Comparison of ENCODE assay signal across 17 cellular contexts in the genomic region with DNA sequence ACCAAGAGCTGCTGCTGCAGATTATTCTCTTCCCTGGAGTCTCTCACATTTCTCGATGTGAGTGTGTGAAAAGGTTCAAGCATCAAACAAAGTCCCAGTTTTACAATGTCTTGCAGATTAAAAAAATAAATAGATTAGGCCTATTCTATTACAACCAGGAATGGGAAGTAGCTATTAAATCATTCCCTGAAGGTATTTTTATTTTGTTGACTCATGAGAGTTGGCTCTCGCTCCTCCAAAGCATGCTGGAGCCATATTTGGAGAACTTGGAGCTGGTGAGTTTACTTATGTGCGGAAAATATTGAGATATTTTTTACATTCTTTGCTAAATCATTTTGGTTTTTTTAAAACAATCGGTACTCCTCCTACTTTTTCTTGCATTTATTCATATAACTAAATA.
DNase-seq lines count a peak whose midpoint lies in the region; ATAC-seq, FAIRE-seq and TF ChIP-seq lines count a peak whose summit lies in the region.
"Had no signal": no experiment of that assay in that cellular context is flagged by ENCODE, and none has a peak within 500 bp of the region (broad histone marks: within the 10 kb centered on the region; RNA-seq: fewer than 3 reads in every experiment).

No MANE protein-coding gene starts in this region.

- no peaks in the 10 kb centered on the region for H3K9me2 ChIP-seq in GM23248 (ENCODE audit: insufficient read depth)

- in situ Hi-C loops in GM23248 (cut with MboI) = no loop called here

- H3K4me3 ChIP-seq in GM23248 (no peak overlapping the region), bronchial epithelial cell (ENCODE audit: low read depth, low read length) (no peak overlapping the region), thoracic aorta (peak overlapping the region; percentile 54)
- H3K4me3 ChIP-seq: GM12878, K562, PC-9 had no signal

- H3K36me3 ChIP-seq in GM23248 (ENCODE audit: low read depth) = no peaks in the 10 kb centered on the region
- no peaks in the 10 kb centered on the region for H3K36me3 ChIP-seq in bronchial epithelial cell (ENCODE audit: control insufficient read depth, insufficient read depth, low read length)
- H3K36me3 ChIP-seq in thoracic aorta = no peaks in the 10 kb centered on the region

- no peaks in the 10 kb centered on the region for H3K79me2 ChIP-seq in GM23248 (ENCODE audit: insufficient read depth)

- DNase-seq in GM23248 = peak; percentile 2
- DNase-seq in bronchial epithelial cell (ENCODE audit: low read depth) = peak; percentile 46
- peak; percentile 9 for DNase-seq in fibroblast of peridontal ligament (ENCODE audit: extremely low read depth)
- no peak for DNase-seq in thoracic aorta (ENCODE audit: low spot score)
- DNase-seq in GM10266 (ENCODE audit: extremely low spot score) = no peak
- DNase-seq in ecto neural progenitor cell (ENCODE audit: low spot score) = no peak
- DNase-seq: AML-193, Caco-2, NCI-H1092, NCI-H1694, PC-9 had no signal

- H3K27me3 ChIP-seq in GM23248 (replicated peaks; ENCODE audit: insufficient read depth) (no peaks in the 10 kb centered on the region), bronchial epithelial cell (ENCODE audit: control insufficient read depth, insufficient read depth, low read length) (no peaks in the 10 kb centered on the region), thoracic aorta (replicated peaks; ENCODE audit: insufficient read depth) (no peaks in the 10 kb centered on the region)

- FAIRE-seq in bronchial epithelial cell (lab: Jason Lieb, UNC) = no peak
- FAIRE-seq: GM12878, GM18507, K562 had no signal

- H3K4me2 ChIP-seq in GM23248 (ENCODE audit: unreplicated experiment) = no peak overlapping the region
- H3K4me2 ChIP-seq: PC-9 had no signal

- H4K20me1 ChIP-seq in GM23248 (ENCODE audit: insufficient read depth) = no peaks in the 10 kb centered on the region

- TF ChIP-seq CTCF in bronchial epithelial cell (IDR thresholded peaks at IDR 0.05; ENCODE audit: insufficient read depth, low read length, severe bottlenecking) = no peak
- no peak for TF ChIP-seq CTCF in thoracic aorta (IDR thresholded peaks at IDR 0.05)
- no peak for TF ChIP-seq CTCF in GM10266 (IDR thresholded peaks at IDR 0.05; ENCODE audit: control insufficient read depth, insufficient read depth, low read depth, missing control alignments)

- H3K9ac ChIP-seq in GM23248 = no peak overlapping the region

- no peaks in the 10 kb centered on the region for H3K4me1 ChIP-seq in GM23248 (ENCODE audit: insufficient read depth)
- peaks cover 5 to 17% of the 10 kb centered on the region in 2 donors for H3K4me1 ChIP-seq in thoracic aorta (ENCODE audit: control insufficient read depth in 1 of 2, low read depth in 2 of 2)
- H3K4me1 ChIP-seq: Caco-2 had no signal

- WGBS in GM23248 (ENCODE audit: low coverage in 1 of 2, low lambda C conversion rate in 2 of 2, missing lambda C conversion rate in 2 of 2), 2 experiments = 18 to 29% methylated on average over 4 of the region's 4 CpGs

- no peak overlapping the region for H2AFZ ChIP-seq in GM23248
- H2AFZ ChIP-seq: PC-9 had no signal

- ATAC-seq in thoracic aorta (ENCODE audit: insufficient number of reproducible peaks, low FRiP score, low read depth) = no peak
- no peak for ATAC-seq in HG03139 (IDR thresholded peaks at IDR 0.05; ENCODE audit: unreplicated experiment)
- ATAC-seq: GM12878, HCT116, K562 had no signal

- H3F3A ChIP-seq in GM23248 (ENCODE audit: insufficient read depth) = no peaks in the 10 kb centered on the region

- H3K27ac ChIP-seq in GM23248 (no peak overlapping the region), thoracic aorta (peak overlapping the region; percentile 71 to 86)
- H3K27ac ChIP-seq: HL-60, PC-9 had no signal

- H3K9me3 ChIP-seq in GM23248 (ENCODE audit: low read depth) (no peaks in the 10 kb centered on the region), thoracic aorta (no peaks in the 10 kb centered on the region)
- H3K9me3 ChIP-seq: Caco-2 had no signal

Comparison
In these comparisons a context has a peak if more than half of its experiments do, and no peak if none do; other contexts are left out.
1. DNase-seq: peak in GM23248 (single experiment), bronchial epithelial cell (single experiment) and fibroblast of peridontal ligament (single experiment); none in thoracic aorta (single experiment), GM10266 (single experiment) and ecto neural progenitor cell (single experiment).